ENCODE assay signal across 20 cellular contexts in genomic region chr11:73797457-73797856, GRCh38. TPM values are rescaled to one million over a fixed set of nuclear protein-coding genes. Genes with fewer than 3 reads are reported as not detected.
DNase-seq lines count a peak whose midpoint lies in the region; ATAC-seq and TF ChIP-seq lines count a peak whose summit lies in the region.
"Had no signal": no experiment of that assay in that cellular context is flagged by ENCODE, and none has a peak within 500 bp of the region (broad histone marks: within the 10 kb centered on the region; RNA-seq: fewer than 3 reads in every experiment).

No MANE protein-coding gene starts in this region.

- peak overlapping the region; percentile 98 for H3K14ac ChIP-seq in neuronal stem cell (ENCODE audit: low read length)

- H3K27me3 ChIP-seq in neuronal stem cell (ENCODE audit: control insufficient read depth in 3 of 3, insufficient read depth in 3 of 3, low read depth in 1 of 3, low read length in 3 of 3) (peaks cover 0 to 3% (median 0%) of the 10 kb centered on the region in 3 experiments), transverse colon (no peaks in the 10 kb centered on the region)
- H3K27me3 ChIP-seq: hepatocyte, neural progenitor cell, uterus had no signal

- H3K27me3 Mint-ChIP-seq in stimulated activated naive CD8-positive, alpha-beta T cell treated with anti-CD3 and anti-CD28 coated beads, Interleukin-15, amount 100 ng/mL, for 72 hours, result no peaks in the 10 kb centered on the region
- H3K27me3 Mint-ChIP-seq: activated naive CD4-positive, alpha-beta T cell treated with anti-CD3 and anti-CD28 coated beads, Interleukin-2, amount 10 ng/mL, durations not matched to agents 7 days and 5 days had no signal

- H4K91ac ChIP-seq in neuronal stem cell (ENCODE audit: low read depth, low read length, poor library complexity), result no peak overlapping the region

- no peak overlapping the region for H3K27ac Mint-ChIP-seq in stimulated activated naive CD8-positive, alpha-beta T cell treated with anti-CD3 and anti-CD28 coated beads, Interleukin-15, amount 100 ng/mL, for 72 hours
- H3K27ac Mint-ChIP-seq: activated naive CD4-positive, alpha-beta T cell treated with anti-CD3 and anti-CD28 coated beads, Interleukin-2, amount 10 ng/mL, durations not matched to agents 7 days and 5 days; mesothelial cell of epicardium; neural progenitor cell had no signal

- no peak for DNase-seq in stimulated activated naive CD8-positive, alpha-beta T cell treated with anti-CD3 and anti-CD28 coated beads, Interleukin-15, Interleukin-2, amounts not matched to agents 100 U/mL and 50 U/mL, for 24 hours
- no peak for DNase-seq in stimulated activated naive CD8-positive, alpha-beta T cell treated with anti-CD3 and anti-CD28 coated beads, Interleukin-15, amount 100 ng/mL, for 72 hours
- peak in 52 of 58 donors; percentile 4 to 81 (median 48) for DNase-seq in anterior cingulate cortex (lab: John Stamatoyannopoulos, UW)
- no peak for DNase-seq in neuronal stem cell (ENCODE audit: low spot score)
- no peak for DNase-seq in stimulated activated naive CD4-positive, alpha-beta T cell treated with Interleukin-2 at 50 U/mL for 16 hours (lab: John Stamatoyannopoulos, UW)
- no peak for DNase-seq in GF-D8 (lab: John Stamatoyannopoulos, UW)
- DNase-seq in NCI-H748 (lab: John Stamatoyannopoulos, UW; ENCODE audit: unreplicated experiment), result no peak
- DNase-seq in transverse colon, result no peak
- DNase-seq: activated CD4-positive, alpha-beta T cell treated with anti-CD3 and anti-CD28 coated beads, Interleukin-2, amount 50 U/mL, for 1 hour; activated naive CD4-positive, alpha-beta T cell treated with anti-CD3 and anti-CD28 coated beads, Interleukin-2, amount 10 ng/mL, durations not matched to agents 7 days and 5 days; effector CD4-positive, alpha-beta T cell; KBM-7; kidney glomerular epithelial cell; NCI-H345; SK-N-SH; uterus had no signal

- H3K4me3 ChIP-seq in neuronal stem cell (ENCODE audit: low read length in 2 of 2) (no peak overlapping the region), transverse colon (no peak overlapping the region)
- H3K4me3 ChIP-seq: hepatocyte, neural progenitor cell, uterus had no signal

- H3K4ac ChIP-seq in neuronal stem cell (ENCODE audit: low read length), result peak overlapping the region; percentile 47

- no peak overlapping the region for H2BK5ac ChIP-seq in neuronal stem cell (ENCODE audit: low read length)

- no peak overlapping the region for H4K8ac ChIP-seq in neuronal stem cell (ENCODE audit: low read depth, low read length)

- TF ChIP-seq CTCF in transverse colon (IDR thresholded peaks at IDR 0.05), result no peak

- H3K36me3 ChIP-seq in neuronal stem cell (replicated peaks in 1 of 2; ENCODE audit: control insufficient read depth in 2 of 2, insufficient read depth in 2 of 2, low read length in 2 of 2), result peaks cover 6 to 15% of the 10 kb centered on the region in 2 donors
- H3K36me3 ChIP-seq in transverse colon, result peaks cover 0 to 3% (median 0%) of the 10 kb centered on the region in 4 donors
- H3K36me3 ChIP-seq: neural progenitor cell, uterus had no signal

- TF ChIP-seq POLR2A in transverse colon (IDR thresholded peaks at IDR 0.05), result no peak

- no peak overlapping the region for H3K4me2 ChIP-seq in neuronal stem cell (ENCODE audit: insufficient read depth, low read length, poor library complexity, severe bottlenecking)
- H3K4me2 ChIP-seq: hepatocyte, neural progenitor cell, SK-N-SH had no signal

- ATAC-seq in stimulated activated naive CD8-positive, alpha-beta T cell treated with anti-CD3 and anti-CD28 coated beads, Interleukin-15, Interleukin-2, amounts not matched to agents 100 U/mL and 50 U/mL, for 24 hours, result peak; percentile 40
- ATAC-seq in stimulated activated naive CD8-positive, alpha-beta T cell treated with anti-CD3 and anti-CD28 coated beads, Interleukin-15, amount 100 ng/mL, for 72 hours, result no peak

- peak overlapping the region; percentile 74 for H3K9ac ChIP-seq in neuronal stem cell (ENCODE audit: low read depth, low read length, poor library complexity)
- H3K9ac ChIP-seq: neural progenitor cell, SK-N-SH had no signal

- H3K9me3 Mint-ChIP-seq in stimulated activated naive CD8-positive, alpha-beta T cell treated with anti-CD3 and anti-CD28 coated beads, Interleukin-15, amount 100 ng/mL, for 72 hours, result no peaks in the 10 kb centered on the region
- H3K9me3 Mint-ChIP-seq: activated naive CD4-positive, alpha-beta T cell treated with anti-CD3 and anti-CD28 coated beads, Interleukin-2, amount 10 ng/mL, durations not matched to agents 7 days and 5 days; mesothelial cell of epicardium; neural progenitor cell had no signal

- in situ Hi-C loops in transverse colon (cut with MboI; ENCODE audit: low pct_ligation_motif_present in 1 of 4, low pct_unique_long_range_greater_than_20kb in 1 of 4, low sequenced_read_pairs in 3 of 4), result no loop called here

- peaks cover 3% of the 10 kb centered on the region for H3K79me1 ChIP-seq in neuronal stem cell (ENCODE audit: low read depth, low read length)

- TF ChIP-seq EP300 in transverse colon (IDR thresholded peaks at IDR 0.05; ENCODE audit: low read depth), result no peak

- peaks cover 6% of the 10 kb centered on the region for H3K4me1 Mint-ChIP-seq in stimulated activated naive CD8-positive, alpha-beta T cell treated with anti-CD3 and anti-CD28 coated beads, Interleukin-15, amount 100 ng/mL, for 72 hours
- H3K4me1 Mint-ChIP-seq: activated naive CD4-positive, alpha-beta T cell treated with anti-CD3 and anti-CD28 coated beads, Interleukin-2, amount 10 ng/mL, durations not matched to agents 7 days and 5 days; mesothelial cell of epicardium; neural progenitor cell had no signal

- no peak overlapping the region for H2AFZ ChIP-seq in neuronal stem cell (ENCODE audit: low read length)
- H2AFZ ChIP-seq: hepatocyte, neural progenitor cell had no signal

- H2BK120ac ChIP-seq in neuronal stem cell (ENCODE audit: low read depth, low read length), result no peak overlapping the region

- H3K23ac ChIP-seq in neuronal stem cell (ENCODE audit: low read depth, low read length, poor library complexity), result peak overlapping the region; percentile 95

- WGBS in neuronal stem cell (ENCODE audit: extremely low coverage in 2 of 2, insufficient read length in 2 of 2, insufficient replicate concordance in 1 of 2), 2 donors, result no CpG with 5 or more reads among the region's 10 CpGs
- WGBS in transverse colon (ENCODE audit: low coverage in 1 of 2), 2 donors, result 91% methylated on average over 4 of the region's 10 CpGs; no CpG with 5 or more reads in 1 of the 2 donors

- no peak overlapping the region for H3K4me3 Mint-ChIP-seq in stimulated activated naive CD8-positive, alpha-beta T cell treated with anti-CD3 and anti-CD28 coated beads, Interleukin-15, amount 100 ng/mL, for 72 hours
- H3K4me3 Mint-ChIP-seq: activated naive CD4-positive, alpha-beta T cell treated with anti-CD3 and anti-CD28 coated beads, Interleukin-2, amount 10 ng/mL, durations not matched to agents 7 days and 5 days; mesothelial cell of epicardium; neural progenitor cell had no signal

- H3K18ac ChIP-seq in neuronal stem cell (ENCODE audit: low read length), result peak overlapping the region; percentile 42

- H3K4me1 ChIP-seq in neuronal stem cell (ENCODE audit: control insufficient read depth in 2 of 2, insufficient read depth in 1 of 2, low read depth in 1 of 2, low read length in 2 of 2) (peaks cover 0 to 2% of the 10 kb centered on the region in 2 donors), transverse colon (no peaks in the 10 kb centered on the region)
- H3K4me1 ChIP-seq: neural progenitor cell, uterus had no signal

- no peak overlapping the region for H2BK12ac ChIP-seq in neuronal stem cell (ENCODE audit: low read length)

- H2AK5ac ChIP-seq in neuronal stem cell (ENCODE audit: low read depth, low read length), result no peak overlapping the region

- no peaks in the 10 kb centered on the region for H3K9me3 ChIP-seq in neuronal stem cell (replicated peaks in 1 of 2; ENCODE audit: control insufficient read depth in 2 of 2, insufficient read depth in 1 of 2, low read depth in 1 of 2, low read length in 2 of 2)
- no peaks in the 10 kb centered on the region for H3K9me3 ChIP-seq in transverse colon
- H3K9me3 ChIP-seq: SK-N-SH, uterus had no signal

- H3K27ac ChIP-seq in neuronal stem cell (replicated peaks; ENCODE audit: low read length), result no peak overlapping the region
- no peak overlapping the region for H3K27ac ChIP-seq in transverse colon
- H3K27ac ChIP-seq: hepatocyte, HL-60, neural progenitor cell, uterus had no signal

- peak overlapping the region; percentile 14 for H2BK15ac ChIP-seq in neuronal stem cell (ENCODE audit: low read length)

- intact Hi-C loops in transverse colon (cut with DNase I; ENCODE audit: low total_unique reads), result no loop called here

RNA-seq across cellular contexts. Expression of gene MRPL48, which starts 9.8 kb away (rescaled TPM):
- 51.6 TPM for polyA plus RNA-seq in neuronal stem cell (2013, experiment 1 of 2)
- 56.4 TPM for polyA plus RNA-seq in neuronal stem cell (2013, experiment 2 of 2)
- 10 to 100 TPM in 3 of 4 donors, not detected in 1; 10.5 to 21.1 (median 21.0) TPM for total RNA-seq in transverse colon

RNA-seq across cellular contexts. Expression of gene RAB6A, which starts 36.6 kb away (rescaled TPM):
- polyA plus RNA-seq in neuronal stem cell (2013, experiment 1 of 2), result 50.2 TPM
- polyA plus RNA-seq in neuronal stem cell (2013, experiment 2 of 2), result 51.7 TPM
- total RNA-seq in transverse colon, result 100 to 1,000 TPM in 3 of 4 donors, 10 to 100 TPM in 1; 49.0 to 232 (median 206) TPM

Comparison
In these comparisons a context has a peak if more than half of its experiments do, and no peak if none do; other contexts are left out.
1. DNase-seq: peak in anterior cingulate cortex (52 of 58); none in stimulated activated naive CD8-positive, alpha-beta T cell treated with anti-CD3 and anti-CD28 coated beads, Interleukin-15, Interleukin-2, amounts not matched to agents 100 U/mL and 50 U/mL, for 24 hours (single experiment), stimulated activated naive CD8-positive, alpha-beta T cell treated with anti-CD3 and anti-CD28 coated beads, Interleukin-15, amount 100 ng/mL, for 72 hours (0 of 2), neuronal stem cell (single experiment), stimulated activated naive CD4-positive, alpha-beta T cell treated with Interleukin-2 at 50 U/mL for 16 hours (single experiment), GF-D8 (single experiment), NCI-H748 (single experiment) and transverse colon (single experiment).